In the genomic region with DNA sequence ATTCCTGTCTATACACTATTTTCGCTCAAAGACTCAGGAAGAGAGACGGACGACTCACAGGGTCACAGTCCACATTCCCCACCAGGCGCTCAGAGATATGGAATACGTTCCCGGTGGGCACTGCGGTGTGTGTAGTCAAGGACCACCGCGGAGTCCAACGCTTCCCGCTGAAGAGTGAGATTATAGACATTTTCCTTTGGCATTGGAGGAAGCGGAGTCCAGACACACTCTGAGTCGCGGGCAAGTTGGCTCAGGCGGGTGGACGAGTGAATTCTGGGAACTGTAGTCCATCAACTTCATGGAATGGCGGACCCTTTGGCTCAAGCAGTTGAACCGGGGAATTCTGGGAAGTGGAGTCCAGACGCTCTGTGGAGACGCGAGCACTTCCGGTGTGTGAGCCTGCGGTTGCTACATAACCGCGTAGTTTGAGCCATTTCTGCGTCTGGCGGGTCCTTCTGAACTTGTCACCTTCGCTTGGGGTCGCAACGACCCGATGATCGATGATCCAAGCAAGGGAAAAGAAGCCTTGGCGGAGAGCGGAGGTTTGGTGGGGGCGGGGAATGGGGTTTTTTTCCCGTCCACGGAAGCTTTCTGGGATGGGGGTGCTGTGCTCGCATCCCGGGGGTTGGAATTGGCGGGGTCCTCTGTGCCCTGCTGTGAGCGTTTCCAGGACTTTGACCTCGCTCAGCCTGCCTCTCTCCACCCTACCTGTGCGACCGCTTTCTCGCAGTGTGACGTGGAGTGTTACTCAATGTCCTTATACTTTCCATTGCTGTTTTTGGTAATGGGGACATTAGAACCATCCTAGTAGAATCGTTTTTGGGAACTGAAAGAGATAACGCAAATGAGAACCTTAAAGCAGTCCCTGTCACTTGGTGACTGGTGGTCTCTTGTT, we compare ENCODE assay signal across 1 cellular context.
TF ChIP-seq lines count a peak whose summit lies in the region.

TSS of gene ZNF230 (plus strand) at position 392 of the 895 bp plus-strand sequence. CDS start 4,122 bp downstream, outside the sequence.

TF ChIP-seq in HepG2, 621 proteins besides CTCF, POLR2A, EP300 and RAD21 (continued from another document and continues in another):
- TF ChIP-seq, protein P1, sequence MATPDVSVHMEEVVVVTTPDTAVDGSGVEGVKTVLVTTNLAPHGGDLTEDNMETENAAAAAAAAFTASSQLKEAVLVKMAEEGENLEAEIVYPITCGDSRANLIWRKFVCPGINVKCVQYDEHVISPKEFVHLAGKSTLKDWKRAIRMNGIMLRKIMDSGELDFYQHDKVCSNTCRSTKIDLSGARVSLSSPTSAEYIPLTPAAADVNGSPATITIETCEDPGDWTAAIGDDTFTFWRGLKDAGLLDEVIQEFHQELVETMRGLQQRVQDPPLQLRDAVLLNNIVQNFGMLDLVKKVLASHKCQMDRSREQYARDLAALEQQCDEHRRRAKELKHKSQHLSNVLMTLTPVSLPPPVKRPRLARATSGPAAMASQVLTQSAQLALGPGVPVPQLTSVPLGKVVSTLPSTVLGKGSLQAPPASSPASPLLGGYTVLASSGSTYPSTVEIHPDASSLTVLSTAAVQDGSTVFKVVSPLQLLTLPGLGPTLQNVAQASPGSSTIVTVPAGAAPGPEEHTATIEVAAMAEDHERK (CRISPR knock-in tag; IDR thresholded peaks at IDR 0.05; ENCODE audit: low read depth) = no peak
- TF ChIP-seq ONECUT2 (CRISPR knock-in tag; IDR thresholded peaks at IDR 0.05) (peak; percentile 16; the same call in 1 of the 2 replicates), ZNF629 (CRISPR knock-in tag; conservative IDR thresholded peaks at IDR 0.05) (no peak), MIER2 (CRISPR knock-in tag; IDR thresholded peaks at IDR 0.05) (0 out of 2 replicates have a peak, but pooled peaks have one; percentile 13), RARA (CRISPR knock-in tag; IDR thresholded peaks at IDR 0.05) (peak; percentile 21; the same call in 1 of the 2 replicates), HINFP (CRISPR knock-in tag; IDR thresholded peaks at IDR 0.05; ENCODE audit: low read depth) (peak; percentile 71; the same call in 1 of the 2 replicates), ZNF792 (CRISPR knock-in tag; IDR thresholded peaks at IDR 0.05) (0 out of 2 replicates have a peak, but pooled peaks have one; percentile 13), THAP7 (CRISPR knock-in tag; IDR thresholded peaks at IDR 0.05) (0 out of 2 replicates have a peak, but pooled peaks have one; percentile 58), SOX6 (IDR thresholded peaks at IDR 0.05) (no peak), SOX6 (CRISPR knock-in tag; IDR thresholded peaks at IDR 0.05) (peak; percentile 12; the same call in 1 of the 2 replicates), ZNF691 (CRISPR knock-in tag; IDR thresholded peaks at IDR 0.05; ENCODE audit: borderline replicate concordance, low read depth) (0 out of 2 replicates have a peak, but pooled peaks have one; percentile 61), SPEN (CRISPR knock-in tag; IDR thresholded peaks at IDR 0.05; ENCODE audit: low read depth) (peak; percentile 94), DNMT1 (CRISPR knock-in tag; IDR thresholded peaks at IDR 0.05) (no peak), ESRRA (CRISPR knock-in tag; IDR thresholded peaks at IDR 0.05; ENCODE audit: low read depth) (0 out of 2 replicates have a peak, but pooled peaks have one; percentile 24), ZBTB40 (IDR thresholded peaks at IDR 0.05) (peak; percentile 27; the same call in 1 of the 2 replicates), ZBTB40 (CRISPR knock-in tag; IDR thresholded peaks at IDR 0.05) (no peak), MEIS1 (CRISPR knock-in tag; IDR thresholded peaks at IDR 0.05; ENCODE audit: borderline replicate concordance) (peak; percentile 77), NR2F6 (IDR thresholded peaks at IDR 0.05) (no peak; the same call in 1 of the 2 replicates), NR2F6 (CRISPR knock-in tag; IDR thresholded peaks at IDR 0.05) (peak; percentile 41; the same call in 1 of the 2 replicates), STAG1 (CRISPR knock-in tag; IDR thresholded peaks at IDR 0.05) (peak; percentile 3; the same call in 1 of the 2 replicates)
- TF ChIP-seq, protein P2, sequence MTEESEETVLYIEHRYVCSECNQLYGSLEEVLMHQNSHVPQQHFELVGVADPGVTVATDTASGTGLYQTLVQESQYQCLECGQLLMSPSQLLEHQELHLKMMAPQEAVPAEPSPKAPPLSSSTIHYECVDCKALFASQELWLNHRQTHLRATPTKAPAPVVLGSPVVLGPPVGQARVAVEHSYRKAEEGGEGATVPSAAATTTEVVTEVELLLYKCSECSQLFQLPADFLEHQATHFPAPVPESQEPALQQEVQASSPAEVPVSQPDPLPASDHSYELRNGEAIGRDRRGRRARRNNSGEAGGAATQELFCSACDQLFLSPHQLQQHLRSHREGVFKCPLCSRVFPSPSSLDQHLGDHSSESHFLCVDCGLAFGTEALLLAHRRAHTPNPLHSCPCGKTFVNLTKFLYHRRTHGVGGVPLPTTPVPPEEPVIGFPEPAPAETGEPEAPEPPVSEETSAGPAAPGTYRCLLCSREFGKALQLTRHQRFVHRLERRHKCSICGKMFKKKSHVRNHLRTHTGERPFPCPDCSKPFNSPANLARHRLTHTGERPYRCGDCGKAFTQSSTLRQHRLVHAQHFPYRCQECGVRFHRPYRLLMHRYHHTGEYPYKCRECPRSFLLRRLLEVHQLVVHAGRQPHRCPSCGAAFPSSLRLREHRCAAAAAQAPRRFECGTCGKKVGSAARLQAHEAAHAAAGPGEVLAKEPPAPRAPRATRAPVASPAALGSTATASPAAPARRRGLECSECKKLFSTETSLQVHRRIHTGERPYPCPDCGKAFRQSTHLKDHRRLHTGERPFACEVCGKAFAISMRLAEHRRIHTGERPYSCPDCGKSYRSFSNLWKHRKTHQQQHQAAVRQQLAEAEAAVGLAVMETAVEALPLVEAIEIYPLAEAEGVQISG (CRISPR knock-in tag; IDR thresholded peaks at IDR 0.05) = peak; percentile 96
- TF ChIP-seq, protein P3, sequence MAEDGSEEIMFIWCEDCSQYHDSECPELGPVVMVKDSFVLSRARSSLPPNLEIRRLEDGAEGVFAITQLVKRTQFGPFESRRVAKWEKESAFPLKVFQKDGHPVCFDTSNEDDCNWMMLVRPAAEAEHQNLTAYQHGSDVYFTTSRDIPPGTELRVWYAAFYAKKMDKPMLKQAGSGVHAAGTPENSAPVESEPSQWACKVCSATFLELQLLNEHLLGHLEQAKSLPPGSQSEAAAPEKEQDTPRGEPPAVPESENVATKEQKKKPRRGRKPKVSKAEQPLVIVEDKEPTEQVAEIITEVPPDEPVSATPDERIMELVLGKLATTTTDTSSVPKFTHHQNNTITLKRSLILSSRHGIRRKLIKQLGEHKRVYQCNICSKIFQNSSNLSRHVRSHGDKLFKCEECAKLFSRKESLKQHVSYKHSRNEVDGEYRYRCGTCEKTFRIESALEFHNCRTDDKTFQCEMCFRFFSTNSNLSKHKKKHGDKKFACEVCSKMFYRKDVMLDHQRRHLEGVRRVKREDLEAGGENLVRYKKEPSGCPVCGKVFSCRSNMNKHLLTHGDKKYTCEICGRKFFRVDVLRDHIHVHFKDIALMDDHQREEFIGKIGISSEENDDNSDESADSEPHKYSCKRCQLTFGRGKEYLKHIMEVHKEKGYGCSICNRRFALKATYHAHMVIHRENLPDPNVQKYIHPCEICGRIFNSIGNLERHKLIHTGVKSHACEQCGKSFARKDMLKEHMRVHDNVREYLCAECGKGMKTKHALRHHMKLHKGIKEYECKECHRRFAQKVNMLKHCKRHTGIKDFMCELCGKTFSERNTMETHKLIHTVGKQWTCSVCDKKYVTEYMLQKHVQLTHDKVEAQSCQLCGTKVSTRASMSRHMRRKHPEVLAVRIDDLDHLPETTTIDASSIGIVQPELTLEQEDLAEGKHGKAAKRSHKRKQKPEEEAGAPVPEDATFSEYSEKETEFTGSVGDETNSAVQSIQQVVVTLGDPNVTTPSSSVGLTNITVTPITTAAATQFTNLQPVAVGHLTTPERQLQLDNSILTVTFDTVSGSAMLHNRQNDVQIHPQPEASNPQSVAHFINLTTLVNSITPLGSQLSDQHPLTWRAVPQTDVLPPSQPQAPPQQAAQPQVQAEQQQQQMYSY (CRISPR knock-in tag; IDR thresholded peaks at IDR 0.05) = no peak
- TF ChIP-seq, protein P4, sequence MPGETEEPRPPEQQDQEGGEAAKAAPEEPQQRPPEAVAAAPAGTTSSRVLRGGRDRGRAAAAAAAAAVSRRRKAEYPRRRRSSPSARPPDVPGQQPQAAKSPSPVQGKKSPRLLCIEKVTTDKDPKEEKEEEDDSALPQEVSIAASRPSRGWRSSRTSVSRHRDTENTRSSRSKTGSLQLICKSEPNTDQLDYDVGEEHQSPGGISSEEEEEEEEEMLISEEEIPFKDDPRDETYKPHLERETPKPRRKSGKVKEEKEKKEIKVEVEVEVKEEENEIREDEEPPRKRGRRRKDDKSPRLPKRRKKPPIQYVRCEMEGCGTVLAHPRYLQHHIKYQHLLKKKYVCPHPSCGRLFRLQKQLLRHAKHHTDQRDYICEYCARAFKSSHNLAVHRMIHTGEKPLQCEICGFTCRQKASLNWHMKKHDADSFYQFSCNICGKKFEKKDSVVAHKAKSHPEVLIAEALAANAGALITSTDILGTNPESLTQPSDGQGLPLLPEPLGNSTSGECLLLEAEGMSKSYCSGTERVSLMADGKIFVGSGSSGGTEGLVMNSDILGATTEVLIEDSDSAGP (CRISPR knock-in tag; IDR thresholded peaks at IDR 0.05; ENCODE audit: borderline replicate concordance) = peak; percentile 26; the same call in 1 of the 2 replicates
